8 cellular contexts compared by ENCODE assay signal in genomic region chr19:10403137-10404021, GRCh38. TPM values are rescaled to one million over a fixed set of nuclear protein-coding genes. Genes with fewer than 3 reads are reported as not detected.
DNase-seq lines count a peak whose midpoint lies in the region; ATAC-seq and TF ChIP-seq lines count a peak whose summit lies in the region.

TSS of gene CDC37 (minus strand) at chr19:10403542. CDS start at chr19:10403479, 63 bp downstream.

- H3K4me3 Mint-ChIP-seq in chondrocyte (ENCODE audit: unreplicated experiment): peak within 1 kb of the TSS; percentile 95

- DNase-seq in AML-193 (lab: John Stamatoyannopoulos, UW): peak; percentile 87 to 90
- peak; percentile 99 for DNase-seq in NCI-H510A treated with DMSO at 0.1 percent for 48 hours (lab: John Stamatoyannopoulos, UW)
- peak; percentile 97 to 99 for DNase-seq in activated CD4-positive, alpha-beta T cell treated with anti-CD3 and anti-CD28 coated beads for 24 hours (ENCODE audit: low read depth in 2 of 2)
- peak; percentile 99 for DNase-seq in chondrocyte (ENCODE audit: low spot score)
- DNase-seq in kidney tubule cell (ENCODE audit: low spot score): peak; percentile 96
- peak; percentile 95 to 97 for DNase-seq in stimulated activated CD4-positive, alpha-beta T cell treated with anti-CD3 and anti-CD28 coated beads, Interleukin-1b, Interleukin-23, amount 100 ng/mL, for 1 hour (ENCODE audit: low read depth in 2 of 2)

- H3K36me3 Mint-ChIP-seq in chondrocyte (ENCODE audit: low read depth): no peaks in the 10 kb centered on the region

- TF ChIP-seq CTCF in chondrocyte (IDR thresholded peaks at IDR 0.05): no peak

- peak; percentile 96 for TF ChIP-seq POLR2A in GM19193 (IDR thresholded peaks at IDR 0.05; ENCODE audit: extremely low read depth, insufficient read depth, insufficient read length)

- peaks cover 2% of the 10 kb centered on the region for H3K27me3 Mint-ChIP-seq in chondrocyte (ENCODE audit: low read depth)

- ATAC-seq in HG03439 (IDR thresholded peaks at IDR 0.05; ENCODE audit: unreplicated experiment): peak; percentile 72

- no peaks in the 10 kb centered on the region for H3K9me3 Mint-ChIP-seq in chondrocyte (ENCODE audit: low read depth)

- peak within 1 kb of the TSS; percentile 96 for H3K27ac Mint-ChIP-seq in chondrocyte (ENCODE audit: unreplicated experiment)

- peaks cover 28% of the 10 kb centered on the region for H3K4me1 Mint-ChIP-seq in chondrocyte (ENCODE audit: low read depth)

RNA-seq across cellular contexts. Expression of gene CDC37, which starts in this region (rescaled TPM):
- 137 to 159 TPM (median 141 TPM) in 3 replicates for total RNA-seq in chondrocyte

Comparison
In these comparisons a context has a peak if more than half of its experiments do, and no peak if none do; other contexts are left out.
1. Peak in every context shown above with its lines: DNase-seq and ATAC-seq.